8 cellular contexts compared by ENCODE assay signal in the genomic region with DNA sequence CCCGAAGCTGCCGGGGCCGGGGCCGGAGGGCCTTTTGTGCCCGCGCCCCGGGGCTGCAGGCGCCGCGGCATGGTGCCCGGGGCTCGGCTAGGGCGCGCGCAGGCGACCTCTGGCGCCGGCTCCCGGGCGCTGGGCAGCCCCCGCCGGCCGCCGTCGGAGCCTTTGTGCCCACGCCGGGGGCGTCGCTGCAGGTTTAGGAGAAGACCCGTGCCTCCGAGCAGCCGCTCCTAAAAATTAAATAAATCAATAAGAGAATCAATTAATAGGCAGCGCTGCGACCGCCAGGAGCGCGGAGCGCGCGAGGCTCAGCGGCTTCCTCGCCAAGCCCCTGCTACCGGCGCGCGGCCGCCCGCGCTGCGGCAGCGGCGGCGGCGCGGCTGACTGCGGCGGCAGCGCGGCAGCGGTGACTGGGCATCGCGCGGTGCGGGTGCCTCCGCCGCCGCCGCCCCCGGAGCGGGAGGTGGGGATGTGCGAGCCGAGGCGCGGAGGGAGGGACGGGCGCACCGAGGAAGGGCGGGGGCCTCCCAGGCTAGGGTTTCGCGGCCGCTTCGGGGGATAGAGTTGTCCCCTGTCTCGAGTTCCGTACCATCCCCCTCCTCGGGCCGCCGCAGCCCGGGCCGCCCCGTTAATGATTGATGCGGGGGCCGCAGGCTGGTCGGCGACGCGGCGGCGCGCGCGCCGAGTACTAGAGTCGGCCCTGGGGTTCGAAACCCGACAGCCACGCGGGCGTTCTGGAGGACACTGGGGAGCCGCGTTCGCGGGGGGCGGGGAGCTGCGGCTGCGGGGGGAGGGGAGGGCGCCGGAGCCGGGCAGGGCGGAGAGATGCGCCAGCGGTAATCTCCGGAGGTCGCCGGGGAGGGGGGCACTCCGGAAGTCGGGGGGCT. TPM values are rescaled to one million over a fixed set of nuclear protein-coding genes. Genes with fewer than 3 reads are reported as not detected.
A peak's percentile ranks its signal among the peaks of the same experiment; 100 is the strongest.
DNase-seq lines count a peak whose midpoint lies in the region; ATAC-seq and TF ChIP-seq lines count a peak whose summit lies in the region.

A gene with protein sequence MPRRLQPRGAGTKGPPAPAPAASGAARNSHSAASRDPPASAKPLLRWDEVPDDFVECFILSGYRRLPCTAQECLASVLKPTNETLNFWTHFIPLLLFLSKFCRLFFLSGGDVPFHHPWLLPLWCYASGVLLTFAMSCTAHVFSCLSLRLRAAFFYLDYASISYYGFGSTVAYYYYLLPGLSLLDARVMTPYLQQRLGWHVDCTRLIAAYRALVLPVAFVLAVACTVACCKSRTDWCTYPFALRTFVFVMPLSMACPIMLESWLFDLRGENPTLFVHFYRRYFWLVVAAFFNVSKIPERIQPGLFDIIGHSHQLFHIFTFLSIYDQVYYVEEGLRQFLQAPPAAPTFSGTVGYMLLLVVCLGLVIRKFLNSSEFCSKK (minus strand): TSS at position 409 of the 884 bp plus-strand sequence. CDS start 338 bp downstream, at position 71.

- intact Hi-C loops in left lung (cut with DNase I), result no loop called here

- H3K9ac ChIP-seq in BLaER1, result peak within 1 kb of the TSS; percentile 62

- no peak for TF ChIP-seq CTCF in left lung (IDR thresholded peaks at IDR 0.05)

- ATAC-seq in GM19035 (IDR thresholded peaks at IDR 0.05; ENCODE audit: unreplicated experiment) (peak; percentile 55), left lung (peak; percentile 62)
- ATAC-seq in central memory CD8-positive, alpha-beta T cell (replicated peaks; ENCODE audit: extremely low read depth, poor library complexity, severe bottlenecking), result peak; percentile 55

- H3K27ac Mint-ChIP-seq in central memory CD8-positive, alpha-beta T cell (ENCODE audit: low read depth), result no peak within 1 kb of the TSS

- under 1% methylated on average over 126 of the region's 126 CpGs for WGBS in thymus

- H3K9me3 ChIP-seq in BLaER1 (peaks cover 9% of the 10 kb centered on the region; the same call in 1 of the 2 replicates), left lung (no peaks in the 10 kb centered on the region), thymus (ENCODE audit: control insufficient read depth) (peaks cover 3% of the 10 kb centered on the region)

- no peaks in the 10 kb centered on the region for H3K36me3 ChIP-seq in BLaER1
- no peaks in the 10 kb centered on the region for H3K36me3 ChIP-seq in left lung
- H3K36me3 ChIP-seq in thymus (ENCODE audit: control insufficient read depth, insufficient read depth), result no peaks in the 10 kb centered on the region

- H3K4me3 ChIP-seq in BLaER1, result peak within 1 kb of the TSS; percentile 78
- peak within 1 kb of the TSS; percentile 45 to 46 for H3K4me3 ChIP-seq in left lung
- peak within 1 kb of the TSS; percentile 59 for H3K4me3 ChIP-seq in thymus (ENCODE audit: low read length)

- peak within 1 kb of the TSS; percentile 80 for H3K4me3 Mint-ChIP-seq in central memory CD8-positive, alpha-beta T cell

- peaks cover 4% of the 10 kb centered on the region for H3K36me3 Mint-ChIP-seq in central memory CD8-positive, alpha-beta T cell (ENCODE audit: insufficient read depth)

- H3K4me1 ChIP-seq in BLaER1, result peaks cover 6% of the 10 kb centered on the region; the same call in 1 of the 2 replicates
- peaks cover 0 to 12% of the 10 kb centered on the region in 2 donors for H3K4me1 ChIP-seq in left lung
- peaks cover 6% of the 10 kb centered on the region for H3K4me1 ChIP-seq in thymus (ENCODE audit: control insufficient read depth, insufficient read depth, low read length)

- peaks cover 11% of the 10 kb centered on the region for H3K4me1 Mint-ChIP-seq in central memory CD8-positive, alpha-beta T cell

- peak; percentile 47 for DNase-seq in NCI-H526 treated with DMSO at 0.1 percent for 48 hours (lab: John Stamatoyannopoulos, UW)
- no peak for DNase-seq in central memory CD8-positive, alpha-beta T cell (ENCODE audit: low spot score in 2 of 2)
- DNase-seq in left lung, result peak in 1 of 2 donors; percentile 83
- DNase-seq in pons (ENCODE audit: low spot score), result no peak
- no peak for DNase-seq in SIG-M5 treated with dmso at 0.1 percent for 504 hours (lab: John Stamatoyannopoulos, UW; ENCODE audit: unreplicated experiment)

- peaks cover 48% of the 10 kb centered on the region for H3K27me3 ChIP-seq in BLaER1
- peaks cover 51 to 84% of the 10 kb centered on the region in 2 donors for H3K27me3 ChIP-seq in left lung
- H3K27me3 ChIP-seq in thymus (ENCODE audit: control insufficient read depth, insufficient read depth), result peaks cover 53% of the 10 kb centered on the region

- H3K27ac ChIP-seq in BLaER1, result no peak within 1 kb of the TSS
- no peak within 1 kb of the TSS for H3K27ac ChIP-seq in left lung
- H3K27ac ChIP-seq in thymus (ENCODE audit: low read depth), result no peak within 1 kb of the TSS

- peaks cover 85% of the 10 kb centered on the region for H3K27me3 Mint-ChIP-seq in central memory CD8-positive, alpha-beta T cell

- H3K9me3 Mint-ChIP-seq in central memory CD8-positive, alpha-beta T cell, result no peaks in the 10 kb centered on the region

- peak within 1 kb of the TSS; percentile 93 for H3K4me2 ChIP-seq in BLaER1

- no peaks in the 10 kb centered on the region for H4K20me1 ChIP-seq in BLaER1

RNA-seq across cellular contexts. Expression of the gene that starts here (rescaled TPM):
- total RNA-seq in left lung, result not detected
- polyA plus RNA-seq in thymus, result 0.02 TPM

Comparison
In these comparisons a context has a peak if more than half of its experiments do, and no peak if none do; other contexts are left out.
1. Peak in ATAC-seq and H3K4me3 ChIP-seq in left lung; RNA of the gene not detected or under 1 TPM.